Comparison of ENCODE assay signal across 1 cellular context in the genomic region with DNA sequence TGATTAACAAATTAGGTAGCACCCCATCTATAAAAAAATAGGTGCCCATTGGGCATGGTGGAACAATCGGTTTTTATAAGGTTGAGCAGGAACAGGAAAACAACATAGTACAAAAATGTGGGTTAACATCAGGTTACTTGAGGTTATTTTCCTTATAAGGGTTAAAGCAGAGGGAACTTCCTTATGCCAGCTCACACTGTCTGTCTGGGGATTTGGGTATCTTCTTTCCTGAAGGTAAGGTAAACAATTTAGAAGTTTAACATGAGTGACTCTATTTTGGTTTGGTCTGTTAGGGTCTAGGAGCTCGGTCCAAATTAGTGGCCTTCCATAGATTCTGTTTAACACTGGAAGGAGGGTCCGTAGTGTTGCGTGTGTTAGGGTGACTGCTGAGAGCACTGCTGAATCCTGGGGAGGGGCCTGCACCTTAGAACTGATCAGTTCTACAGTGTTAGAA.
TF ChIP-seq lines count a peak whose summit lies in the region.

No MANE protein-coding gene starts in this region.

TF ChIP-seq in WTC11, 78 proteins besides CTCF, POLR2A, EP300 and RAD21 (continued from another document):
- TF ChIP-seq, protein P1, sequence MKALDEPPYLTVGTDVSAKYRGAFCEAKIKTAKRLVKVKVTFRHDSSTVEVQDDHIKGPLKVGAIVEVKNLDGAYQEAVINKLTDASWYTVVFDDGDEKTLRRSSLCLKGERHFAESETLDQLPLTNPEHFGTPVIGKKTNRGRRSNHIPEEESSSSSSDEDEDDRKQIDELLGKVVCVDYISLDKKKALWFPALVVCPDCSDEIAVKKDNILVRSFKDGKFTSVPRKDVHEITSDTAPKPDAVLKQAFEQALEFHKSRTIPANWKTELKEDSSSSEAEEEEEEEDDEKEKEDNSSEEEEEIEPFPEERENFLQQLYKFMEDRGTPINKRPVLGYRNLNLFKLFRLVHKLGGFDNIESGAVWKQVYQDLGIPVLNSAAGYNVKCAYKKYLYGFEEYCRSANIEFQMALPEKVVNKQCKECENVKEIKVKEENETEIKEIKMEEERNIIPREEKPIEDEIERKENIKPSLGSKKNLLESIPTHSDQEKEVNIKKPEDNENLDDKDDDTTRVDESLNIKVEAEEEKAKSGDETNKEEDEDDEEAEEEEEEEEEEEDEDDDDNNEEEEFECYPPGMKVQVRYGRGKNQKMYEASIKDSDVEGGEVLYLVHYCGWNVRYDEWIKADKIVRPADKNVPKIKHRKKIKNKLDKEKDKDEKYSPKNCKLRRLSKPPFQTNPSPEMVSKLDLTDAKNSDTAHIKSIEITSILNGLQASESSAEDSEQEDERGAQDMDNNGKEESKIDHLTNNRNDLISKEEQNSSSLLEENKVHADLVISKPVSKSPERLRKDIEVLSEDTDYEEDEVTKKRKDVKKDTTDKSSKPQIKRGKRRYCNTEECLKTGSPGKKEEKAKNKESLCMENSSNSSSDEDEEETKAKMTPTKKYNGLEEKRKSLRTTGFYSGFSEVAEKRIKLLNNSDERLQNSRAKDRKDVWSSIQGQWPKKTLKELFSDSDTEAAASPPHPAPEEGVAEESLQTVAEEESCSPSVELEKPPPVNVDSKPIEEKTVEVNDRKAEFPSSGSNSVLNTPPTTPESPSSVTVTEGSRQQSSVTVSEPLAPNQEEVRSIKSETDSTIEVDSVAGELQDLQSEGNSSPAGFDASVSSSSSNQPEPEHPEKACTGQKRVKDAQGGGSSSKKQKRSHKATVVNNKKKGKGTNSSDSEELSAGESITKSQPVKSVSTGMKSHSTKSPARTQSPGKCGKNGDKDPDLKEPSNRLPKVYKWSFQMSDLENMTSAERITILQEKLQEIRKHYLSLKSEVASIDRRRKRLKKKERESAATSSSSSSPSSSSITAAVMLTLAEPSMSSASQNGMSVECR (CRISPR knock-in tag; IDR thresholded peaks at IDR 0.05; ENCODE audit: borderline replicate concordance), result no peak
